In the genomic region with DNA sequence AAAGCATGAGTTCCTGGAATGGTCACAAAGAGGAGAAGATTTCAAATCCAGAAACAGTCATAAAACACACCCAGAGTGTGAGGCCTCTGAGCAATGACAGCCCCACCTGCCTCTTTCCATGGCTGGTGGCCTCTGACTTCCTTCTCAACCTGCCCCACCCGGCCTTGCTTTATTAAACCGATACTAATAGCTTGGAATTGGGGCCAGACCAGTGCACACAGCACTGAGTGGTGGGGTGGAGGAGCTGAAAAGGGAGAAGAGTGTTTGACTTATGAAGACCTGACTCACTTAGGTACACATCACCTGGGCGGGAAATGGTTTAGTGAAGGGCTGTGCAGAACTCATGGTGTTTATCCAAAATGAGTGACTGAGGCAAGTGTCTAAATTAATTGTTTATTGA, we compare ENCODE assay signal across 18 cellular contexts. TPM values are rescaled to one million over a fixed set of nuclear protein-coding genes. Genes with fewer than 3 reads are reported as not detected.
DNase-seq lines count a peak whose midpoint lies in the region; ATAC-seq and TF ChIP-seq lines count a peak whose summit lies in the region.
"Had no signal": no experiment of that assay in that cellular context is flagged by ENCODE, and none has a peak within 500 bp of the region (broad histone marks: within the 10 kb centered on the region; RNA-seq: fewer than 3 reads in every experiment).

No MANE protein-coding gene starts in this region.

- no peaks in the 10 kb centered on the region for H4K20me1 ChIP-seq in OCI-LY7 (ENCODE audit: insufficient read depth, low read length)

- H3K9me3 ChIP-seq in upper lobe of left lung = no peaks in the 10 kb centered on the region
- H3K9me3 ChIP-seq in OCI-LY7 (ENCODE audit: low read length) = no peaks in the 10 kb centered on the region
- H3K9me3 ChIP-seq: SJSA1 had no signal

- no peaks in the 10 kb centered on the region for H3K79me2 ChIP-seq in OCI-LY7 (ENCODE audit: insufficient read depth, low read depth, low read length)

- ATAC-seq in upper lobe of left lung (ENCODE audit: low FRiP score in 2 of 2) (peak; percentile 59 to 88), GM18505 (IDR thresholded peaks at IDR 0.05; ENCODE audit: unreplicated experiment) (no peak)
- ATAC-seq: activated CD4-positive, CD25-positive, alpha-beta regulatory T cell treated with anti-CD3 and anti-CD28 coated beads, Interleukin-2, amount 50 U/mL, for 24 hours; left cardiac atrium had no signal

- no peak overlapping the region for H2AFZ ChIP-seq in OCI-LY7 (ENCODE audit: low read length)

- POLR2A ChIA-PET in OCI-LY7 (lab: Charles Lee) = no interaction called here

- TF ChIP-seq POLR2A in upper lobe of left lung (IDR thresholded peaks at IDR 0.05) (peak in 1 of 4 donors; percentile 48), GM18505 (IDR thresholded peaks at IDR 0.05; ENCODE audit: borderline replicate concordance, extremely low read depth, insufficient read depth, insufficient read length) (no peak)

- peak in 1 of 4 donors; percentile 84 for TF ChIP-seq EP300 in upper lobe of left lung (IDR thresholded peaks at IDR 0.05)

- no peak overlapping the region for H3K4me3 ChIP-seq in upper lobe of left lung
- H3K4me3 ChIP-seq in OCI-LY7 (ENCODE audit: low read depth, low read length, poor library complexity, severe bottlenecking) = no peak overlapping the region
- H3K4me3 ChIP-seq: SJSA1 had no signal

- H3K4me1 ChIP-seq in upper lobe of left lung = peaks cover 0 to 11% (median 3%) of the 10 kb centered on the region in 4 donors
- H3K4me1 ChIP-seq in OCI-LY7 (ENCODE audit: insufficient read depth, low read length, poor library complexity, severe bottlenecking) = no peaks in the 10 kb centered on the region
- H3K4me1 ChIP-seq: SJSA1 had no signal

- no peak overlapping the region for H3K4me2 ChIP-seq in OCI-LY7 (ENCODE audit: low read length)
- H3K4me2 ChIP-seq: KMS-11 had no signal

- BruUV-seq in OCI-LY7 (replicated peaks; lab: Mats Ljungman, UMichigan) = no TSS peak

- DNase-seq in SIG-M5 treated with dmso at 0.1 percent for 504 hours (lab: John Stamatoyannopoulos, UW; ENCODE audit: unreplicated experiment) (peak; percentile 11), SIG-M5 (lab: John Stamatoyannopoulos, UW) (no peak), NCI-H2196 treated with DMSO at 0.1 percent for 48 hours (lab: John Stamatoyannopoulos, UW; ENCODE audit: unreplicated experiment) (peak; percentile 62), epithelial cell of prostate (ENCODE audit: low read depth, low spot score) (peak; percentile 64), upper lobe of left lung (peak in 1 of 2 donors; percentile 87), OCI-LY7 (ENCODE audit: low spot score) (no peak), inferior parietal cortex (ENCODE audit: extremely low spot score) (no peak)
- DNase-seq: ACHN; effector memory CD4-positive, alpha-beta T cell; left cardiac atrium; NCI-H1694 treated with DMSO at 0.1 percent for 48 hours; stimulated activated CD4-positive, alpha-beta T cell treated with anti-CD3 and anti-CD28 coated beads, Interleukin-2, amount 100 ng/mL, for 24 hours had no signal

- TF ChIP-seq CTCF in upper lobe of left lung (IDR thresholded peaks at IDR 0.05) (no peak), OCI-LY7 (conservative IDR thresholded peaks at IDR 0.05; ENCODE audit: low read length) (no peak)

- peak overlapping the region; percentile 60 for H3K27ac ChIP-seq in epithelial cell of prostate
- H3K27ac ChIP-seq in upper lobe of left lung = peak overlapping the region; percentile 32 to 74 (median 64)
- H3K27ac ChIP-seq in OCI-LY7 (ENCODE audit: low read depth, low read length, poor library complexity, severe bottlenecking) = no peak overlapping the region
- H3K27ac ChIP-seq: KMS-11, SJSA1 had no signal

- no peaks in the 10 kb centered on the region for H3K36me3 ChIP-seq in upper lobe of left lung
- no peaks in the 10 kb centered on the region for H3K36me3 ChIP-seq in OCI-LY7 (ENCODE audit: insufficient read depth, low read length)
- H3K36me3 ChIP-seq: SJSA1 had no signal

- H3K27me3 ChIP-seq in upper lobe of left lung = no peaks in the 10 kb centered on the region

- CTCF ChIA-PET in OCI-LY7 (lab: Charles Lee; ENCODE audit: unreplicated experiment) = no interaction called here

- intact Hi-C loops in OCI-LY7 (cut with micrococcal nuclease; ENCODE audit: unreplicated experiment) = no loop called here

- no peaks in the 10 kb centered on the region for H3K9me2 ChIP-seq in OCI-LY7 (ENCODE audit: insufficient read depth, low read length)

- 51 to 66% methylated on average over 3 of the region's 3 CpGs for WGBS in upper lobe of left lung, 2 donors

RNA-seq across cellular contexts. Expression of a gene that starts 20.7 kb away (rescaled TPM):
- total RNA-seq in upper lobe of left lung (100 to 1,000 TPM; 140 to 651 (median 539) TPM), OCI-LY7 (2022) (not detected in 2 replicates)
- not detected in 2 replicates for total RNA-seq in OCI-LY7 (2014; rRNA removed; shearing (Covaris generic))
- total RNA-seq: activated T-helper 2 cell treated with anti-CD3 and anti-CD28 coated beads, Interferon-gamma antibody, Interleukin-2, Interleukin-4, amounts not matched to agents 10 μg/mL and 5 μg/mL and 100 μg/mL, durations not matched to agents 14 hours and 24 hours and 36 hours; osteocyte; SJSA1 had no signal

RNA-seq across cellular contexts. Expression of a gene that starts 26.2 kb away (rescaled TPM):
- total RNA-seq in upper lobe of left lung (10 to 100 TPM in 4 of 6 donors, 1 to 10 TPM in 2; 5.5 to 55.2 (median 23.8) TPM), OCI-LY7 (2022) (not detected in 2 replicates)
- total RNA-seq in OCI-LY7 (2014; rRNA removed; shearing (Covaris generic)) = not detected in 2 replicates
- total RNA-seq: activated T-helper 2 cell treated with anti-CD3 and anti-CD28 coated beads, Interferon-gamma antibody, Interleukin-2, Interleukin-4, amounts not matched to agents 10 μg/mL and 5 μg/mL and 100 μg/mL, durations not matched to agents 14 hours and 24 hours and 36 hours; left cardiac atrium; osteocyte; SJSA1 had no signal

RNA-seq across cellular contexts. Expression of a gene that starts 46.5 kb away (rescaled TPM):
- under 1 TPM in 3 of 6 donors, not detected in 3; 0.23 to 0.30 (median 0.27) TPM for total RNA-seq in upper lobe of left lung
- total RNA-seq in OCI-LY7 (2014; rRNA removed; shearing (Covaris generic)) = not detected in 2 replicates
- total RNA-seq in OCI-LY7 (2022) = not detected in 2 replicates
- total RNA-seq: activated T-helper 2 cell treated with anti-CD3 and anti-CD28 coated beads, Interferon-gamma antibody, Interleukin-2, Interleukin-4, amounts not matched to agents 10 μg/mL and 5 μg/mL and 100 μg/mL, durations not matched to agents 14 hours and 24 hours and 36 hours; left cardiac atrium; osteocyte; SJSA1 had no signal

Comparison
In these comparisons a context has a peak if more than half of its experiments do, and no peak if none do; other contexts are left out.
1. DNase-seq: peak in SIG-M5 treated with dmso at 0.1 percent for 504 hours (single experiment), NCI-H2196 treated with DMSO at 0.1 percent for 48 hours (single experiment) and epithelial cell of prostate (single experiment); none in SIG-M5 (single experiment), OCI-LY7 (single experiment) and inferior parietal cortex (single experiment).
2. RNA of a gene that starts 20.7 kb away (total RNA-seq): 140 to 651 TPM in upper lobe of left lung; not detected in OCI-LY7; every median in the first group is over 100 times any median in the second.
3. RNA of a gene that starts 26.2 kb away (total RNA-seq): 5.5 to 55.2 TPM in upper lobe of left lung; not detected in OCI-LY7; every median in the first group is over 4 times any median in the second.